14 cellular contexts compared by ENCODE assay signal in the genomic region with DNA sequence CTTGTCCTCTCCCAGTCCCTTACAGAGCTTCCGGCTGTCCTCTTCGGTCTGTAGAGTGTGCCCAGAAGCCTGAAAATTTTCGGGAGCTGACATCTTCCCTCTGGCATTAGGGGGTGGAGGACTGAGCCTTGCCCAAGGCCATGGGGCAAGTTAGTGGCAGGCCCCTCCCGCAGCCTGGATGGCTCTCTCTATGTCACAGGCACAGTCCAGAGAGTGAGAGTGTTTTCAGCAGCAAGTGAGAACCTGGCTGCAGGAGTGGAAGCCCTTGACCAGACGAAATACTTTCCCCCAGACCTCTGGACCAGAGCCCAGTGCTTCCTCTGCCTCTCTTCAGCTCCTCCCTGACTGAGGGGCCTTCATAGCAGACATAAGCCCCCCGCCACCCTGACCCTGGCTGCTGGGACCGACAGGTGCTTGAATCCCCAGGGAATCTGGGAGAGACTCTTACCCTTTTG. TPM values are rescaled to one million over a fixed set of nuclear protein-coding genes. Genes with fewer than 3 reads are reported as not detected.
DNase-seq lines count a peak whose midpoint lies in the region; ATAC-seq and TF ChIP-seq lines count a peak whose summit lies in the region.
"Had no signal": no experiment of that assay in that cellular context is flagged by ENCODE, and none has a peak within 500 bp of the region (broad histone marks: within the 10 kb centered on the region; RNA-seq: fewer than 3 reads in every experiment).

No MANE protein-coding gene starts in this region.

- H3K4me1 ChIP-seq in DND-41 (ENCODE audit: insufficient read depth, low read length), result no peaks in the 10 kb centered on the region

- CTCF ChIA-PET in activated CD8-positive, alpha-beta memory T cell treated with anti-CD3 and anti-CD28 coated beads, Interleukin-2, amount 10 ng/mL, durations not matched to agents 7 days and 5 days (lab: Charles Lee), result no interaction called here

- H3K79me2 ChIP-seq in DND-41 (ENCODE audit: insufficient read depth, low read length), result no peaks in the 10 kb centered on the region

- H3K36me3 Mint-ChIP-seq in activated T-cell treated with anti-CD3 and anti-CD28 coated beads, Interleukin-2, amount 50 U/mL, for 24 hours (ENCODE audit: low read depth), result peaks cover 90% of the 10 kb centered on the region
- peaks cover 48% of the 10 kb centered on the region for H3K36me3 Mint-ChIP-seq in activated T-helper 2 cell treated with anti-CD3 and anti-CD28 coated beads, Interferon-gamma antibody, Interleukin-2, Interleukin-4, amounts not matched to agents 10 μg/mL and 5 μg/mL and 100 μg/mL, durations not matched to agents 14 hours and 24 hours and 36 hours (ENCODE audit: low read depth)
- H3K36me3 Mint-ChIP-seq in nephron progenitor cell (ENCODE audit: low read depth), result peaks cover 2% of the 10 kb centered on the region
- peaks cover 32% of the 10 kb centered on the region for H3K36me3 Mint-ChIP-seq in activated CD8-positive, alpha-beta memory T cell treated with anti-CD3 and anti-CD28 coated beads, Interleukin-2, amount 10 ng/mL, durations not matched to agents 7 days and 5 days

- intact Hi-C loops in activated T-helper 2 cell treated with anti-CD3 and anti-CD28 coated beads, Interferon-gamma antibody, Interleukin-2, Interleukin-4, amounts not matched to agents 10 μg/mL and 5 μg/mL and 100 μg/mL, durations not matched to agents 14 hours and 24 hours and 36 hours (cut with micrococcal nuclease), result no loop called here

- DNase-seq in activated T-cell treated with anti-CD3 and anti-CD28 coated beads, Interleukin-2, amount 50 U/mL, for 24 hours, result no peak
- no peak for DNase-seq in activated T-cell treated with anti-CD3 and anti-CD28 coated beads, Interleukin-2, amount 50 U/mL, for 48 hours
- no peak for DNase-seq in DND-41
- no peak for DNase-seq in activated T-helper 2 cell treated with anti-CD3 and anti-CD28 coated beads, Interferon-gamma antibody, Interleukin-2, Interleukin-4, amounts not matched to agents 10 μg/mL and 5 μg/mL and 100 μg/mL, durations not matched to agents 14 hours and 24 hours and 36 hours (ENCODE audit: low spot score)
- DNase-seq in nephron progenitor cell, result no peak
- DNase-seq in GM13976 (ENCODE audit: low spot score), result no peak
- DNase-seq in SK-N-DZ (ENCODE audit: low spot score), result no peak
- no peak for DNase-seq in activated CD8-positive, alpha-beta memory T cell treated with anti-CD3 and anti-CD28 coated beads, Interleukin-2, amount 10 ng/mL, durations not matched to agents 7 days and 5 days
- DNase-seq: DMS 273 treated with DMSO at 0.1 percent for 48 hours; effector CD4-positive, alpha-beta T cell; HCEC 1CT; NCI-H226 had no signal

- H3K9ac ChIP-seq in DND-41 (ENCODE audit: low read depth, low read length), result no peak overlapping the region

- no peaks in the 10 kb centered on the region for H3K27me3 ChIP-seq in DND-41 (ENCODE audit: insufficient read depth, low read length, poor library complexity)

- no peaks in the 10 kb centered on the region for H3K9me3 ChIP-seq in DND-41 (ENCODE audit: insufficient read depth, low read length, severe bottlenecking)

- in situ Hi-C loops in GM13976 (cut with MboI; ENCODE audit: low sequenced_read_pairs, unreplicated experiment), result no loop called here

- no peaks in the 10 kb centered on the region for H3K9me3 Mint-ChIP-seq in activated T-cell treated with anti-CD3 and anti-CD28 coated beads, Interleukin-2, amount 50 U/mL, for 24 hours
- peaks cover 10% of the 10 kb centered on the region for H3K9me3 Mint-ChIP-seq in activated T-helper 2 cell treated with anti-CD3 and anti-CD28 coated beads, Interferon-gamma antibody, Interleukin-2, Interleukin-4, amounts not matched to agents 10 μg/mL and 5 μg/mL and 100 μg/mL, durations not matched to agents 14 hours and 24 hours and 36 hours
- no peaks in the 10 kb centered on the region for H3K9me3 Mint-ChIP-seq in nephron progenitor cell
- no peaks in the 10 kb centered on the region for H3K9me3 Mint-ChIP-seq in activated CD8-positive, alpha-beta memory T cell treated with anti-CD3 and anti-CD28 coated beads, Interleukin-2, amount 10 ng/mL, durations not matched to agents 7 days and 5 days (ENCODE audit: low read depth)

- peaks cover 58% of the 10 kb centered on the region for H3K36me3 ChIP-seq in DND-41 (ENCODE audit: insufficient read depth, low read length)

- no peak for TF ChIP-seq CTCF in DND-41 (IDR thresholded peaks at IDR 0.05; ENCODE audit: borderline replicate concordance, extremely low read depth, low read length, poor library complexity, severe bottlenecking)
- no peak for TF ChIP-seq CTCF in nephron progenitor cell (IDR thresholded peaks at IDR 0.05)
- TF ChIP-seq CTCF in GM13976 (IDR thresholded peaks at IDR 0.05; ENCODE audit: borderline replicate concordance, control extremely low read depth, extremely low read depth, insufficient read depth, missing control alignments), result no peak

- no peak overlapping the region for H3K4me2 ChIP-seq in DND-41 (ENCODE audit: insufficient read depth, low read length)

- H3K27ac ChIP-seq in DND-41 (ENCODE audit: low read length), result peak overlapping the region; percentile 50; the same call in 1 of the 2 replicates
- H3K27ac ChIP-seq: skin epidermis had no signal

- no peaks in the 10 kb centered on the region for H3K4me1 Mint-ChIP-seq in activated T-cell treated with anti-CD3 and anti-CD28 coated beads, Interleukin-2, amount 50 U/mL, for 24 hours (ENCODE audit: low read depth)
- H3K4me1 Mint-ChIP-seq in activated T-helper 2 cell treated with anti-CD3 and anti-CD28 coated beads, Interferon-gamma antibody, Interleukin-2, Interleukin-4, amounts not matched to agents 10 μg/mL and 5 μg/mL and 100 μg/mL, durations not matched to agents 14 hours and 24 hours and 36 hours (ENCODE audit: low read depth), result peaks cover 2% of the 10 kb centered on the region
- peaks cover 72% of the 10 kb centered on the region for H3K4me1 Mint-ChIP-seq in nephron progenitor cell
- no peaks in the 10 kb centered on the region for H3K4me1 Mint-ChIP-seq in activated CD8-positive, alpha-beta memory T cell treated with anti-CD3 and anti-CD28 coated beads, Interleukin-2, amount 10 ng/mL, durations not matched to agents 7 days and 5 days

- H3K27ac Mint-ChIP-seq in activated T-cell treated with anti-CD3 and anti-CD28 coated beads, Interleukin-2, amount 50 U/mL, for 24 hours, result peak overlapping the region; percentile 33
- H3K27ac Mint-ChIP-seq in activated T-helper 2 cell treated with anti-CD3 and anti-CD28 coated beads, Interferon-gamma antibody, Interleukin-2, Interleukin-4, amounts not matched to agents 10 μg/mL and 5 μg/mL and 100 μg/mL, durations not matched to agents 14 hours and 24 hours and 36 hours, result peak overlapping the region; percentile 46
- peak overlapping the region; percentile 73 for H3K27ac Mint-ChIP-seq in nephron progenitor cell
- no peak overlapping the region for H3K27ac Mint-ChIP-seq in activated CD8-positive, alpha-beta memory T cell treated with anti-CD3 and anti-CD28 coated beads, Interleukin-2, amount 10 ng/mL, durations not matched to agents 7 days and 5 days

- H4K20me1 ChIP-seq in DND-41 (ENCODE audit: insufficient read depth, low read length), result no peaks in the 10 kb centered on the region; the same call in 1 of the 2 replicates

- no peaks in the 10 kb centered on the region for H3K27me3 Mint-ChIP-seq in activated T-cell treated with anti-CD3 and anti-CD28 coated beads, Interleukin-2, amount 50 U/mL, for 24 hours
- no peaks in the 10 kb centered on the region for H3K27me3 Mint-ChIP-seq in activated T-helper 2 cell treated with anti-CD3 and anti-CD28 coated beads, Interferon-gamma antibody, Interleukin-2, Interleukin-4, amounts not matched to agents 10 μg/mL and 5 μg/mL and 100 μg/mL, durations not matched to agents 14 hours and 24 hours and 36 hours (ENCODE audit: low read depth)
- no peaks in the 10 kb centered on the region for H3K27me3 Mint-ChIP-seq in nephron progenitor cell (ENCODE audit: low read depth, poor library complexity)
- H3K27me3 Mint-ChIP-seq in activated CD8-positive, alpha-beta memory T cell treated with anti-CD3 and anti-CD28 coated beads, Interleukin-2, amount 10 ng/mL, durations not matched to agents 7 days and 5 days, result no peaks in the 10 kb centered on the region

- no peak overlapping the region for H2AFZ ChIP-seq in DND-41 (ENCODE audit: low read depth, low read length)

- ATAC-seq in DND-41 (ENCODE audit: insufficient read depth, low read depth), result no peak
- ATAC-seq in activated CD8-positive, alpha-beta memory T cell treated with anti-CD3 and anti-CD28 coated beads, Interleukin-2, amount 10 ng/mL, durations not matched to agents 7 days and 5 days, result no peak
- ATAC-seq: activated CD4-positive, CD25-positive, alpha-beta regulatory T cell treated with anti-CD3 and anti-CD28 coated beads, Interleukin-2, amount 50 U/mL, for 24 hours had no signal

- H3K4me3 Mint-ChIP-seq in activated T-cell treated with anti-CD3 and anti-CD28 coated beads, Interleukin-2, amount 50 U/mL, for 24 hours, result no peak overlapping the region
- no peak overlapping the region for H3K4me3 Mint-ChIP-seq in activated T-helper 2 cell treated with anti-CD3 and anti-CD28 coated beads, Interferon-gamma antibody, Interleukin-2, Interleukin-4, amounts not matched to agents 10 μg/mL and 5 μg/mL and 100 μg/mL, durations not matched to agents 14 hours and 24 hours and 36 hours (ENCODE audit: low read depth)
- H3K4me3 Mint-ChIP-seq in nephron progenitor cell, result no peak overlapping the region
- H3K4me3 Mint-ChIP-seq in activated CD8-positive, alpha-beta memory T cell treated with anti-CD3 and anti-CD28 coated beads, Interleukin-2, amount 10 ng/mL, durations not matched to agents 7 days and 5 days, result no peak overlapping the region

- no peak overlapping the region for H3K4me3 ChIP-seq in DND-41 (ENCODE audit: low read depth in 1 of 2, low read length in 2 of 2)
- H3K4me3 ChIP-seq: skin epidermis had no signal

RNA-seq across cellular contexts. Expression of gene SEC22A, which starts 50.5 kb away (rescaled TPM):
- total RNA-seq in activated T-helper 2 cell treated with anti-CD3 and anti-CD28 coated beads, Interferon-gamma antibody, Interleukin-2, Interleukin-4, amounts not matched to agents 10 μg/mL and 5 μg/mL and 100 μg/mL, durations not matched to agents 14 hours and 24 hours and 36 hours, result 17.0 and 18.5 TPM in 2 replicates
- 35.1 and 36.5 TPM in 2 replicates for polyA plus RNA-seq in SK-N-DZ (2014; cell fraction: cytosol; rRNA removed)
- 18.7 and 25.2 TPM in 2 replicates for polyA plus RNA-seq in SK-N-DZ (2014; cell fraction: nucleus; rRNA removed)
- total RNA-seq in activated CD8-positive, alpha-beta memory T cell treated with anti-CD3 and anti-CD28 coated beads, Interleukin-2, amount 10 ng/mL, durations not matched to agents 7 days and 5 days, result 10 to 100 TPM; 14.5 to 15.2 TPM
